15 cellular contexts compared by ENCODE assay signal in genomic region chr16:708959-709358, GRCh38. TPM values are rescaled to one million over a fixed set of nuclear protein-coding genes. Genes with fewer than 3 reads are reported as not detected.
DNase-seq lines count a peak whose midpoint lies in the region; ATAC-seq and TF ChIP-seq lines count a peak whose summit lies in the region.
"Had no signal": no experiment of that assay in that cellular context is flagged by ENCODE, and none has a peak within 500 bp of the region (broad histone marks: within the 10 kb centered on the region; RNA-seq: fewer than 3 reads in every experiment).

No MANE protein-coding gene starts in this region.

- CTCF ChIA-PET in HEK293 (lab: Yijun Ruan, JAX) = interaction anchor here (1.1 to 5.7 kb wide), 3 partner anchors 13 to 347 kb away, joined by 3 to 119 read pairs (median 7); partner anchors contain the start of genes ANTKMT, CHTF18 and RPUSD1
- CTCF ChIA-PET in WTC11 (lab: Charles Lee) = interaction anchor here (1.0 to 3.4 kb wide), 8 partner anchors 11 to 79 kb away, joined by 3 to 23 read pairs (median 8); partner anchors contain the start of genes ANTKMT, CHTF18, CIAO3 and RHBDL1

- H3K9me3 Mint-ChIP-seq in WTC11 = no peaks in the 10 kb centered on the region
- no peaks in the 10 kb centered on the region for H3K9me3 Mint-ChIP-seq in endodermal cell
- H3K9me3 Mint-ChIP-seq: CD4-positive, alpha-beta memory T cell; HFFc6 had no signal

- no peak for TF ChIP-seq CTCF in HEK293 (tag by site-specific recombination; IDR thresholded peaks at IDR 0.05)
- no peak for TF ChIP-seq CTCF in WTC11 (IDR thresholded peaks at IDR 0.05)
- no peak for TF ChIP-seq CTCF in endodermal cell (conservative IDR thresholded peaks at IDR 0.05)

- H4K91ac ChIP-seq in mesenchymal stem cell (ENCODE audit: low read length) = no peak overlapping the region

- H4K8ac ChIP-seq in mesenchymal stem cell (ENCODE audit: low read length) = no peak overlapping the region

- H2BK15ac ChIP-seq in mesenchymal stem cell (ENCODE audit: low read depth, poor library complexity, severe bottlenecking) = no peak overlapping the region

- POLR2A ChIA-PET in HEK293 (lab: Yijun Ruan, JAX) (interaction anchor here (0.6 to 1.8 kb wide), 8 partner anchors 12 to 417 kb away, joined by 3 to 12 read pairs (median 6); partner anchors contain the start of genes ANTKMT, CHTF18, GNG13 and RPUSD1), WTC11 (lab: Charles Lee) (interaction anchor here (0.6 to 1.5 kb wide), 2 partner anchors 11 to 40 kb away, joined by 3 read pairs; no protein-coding TSS in a partner anchor)

- no peak overlapping the region for H2BK5ac ChIP-seq in mesenchymal stem cell (ENCODE audit: low read depth, low read length, poor library complexity, severe bottlenecking)

- H3K27me3 Mint-ChIP-seq in WTC11 (ENCODE audit: low read depth) (peaks cover 63% of the 10 kb centered on the region), endodermal cell (ENCODE audit: insufficient read depth) (peaks cover 74% of the 10 kb centered on the region)

- no peak overlapping the region for H2AFZ ChIP-seq in mesenchymal stem cell (ENCODE audit: low read depth, low read length)

- H3K4me2 ChIP-seq in mesenchymal stem cell (ENCODE audit: low read length, poor library complexity, severe bottlenecking) = no peak overlapping the region

- H3K27ac ChIP-seq in HEK293 (ENCODE audit: extremely low read depth, low read depth, low read length) (no peak overlapping the region), endodermal cell (ENCODE audit: low read depth, low read length) (peak overlapping the region; percentile 97), mesenchymal stem cell (ENCODE audit: low read length, poor library complexity, severe bottlenecking) (no peak overlapping the region)
- H3K27ac ChIP-seq: BLaER1, HL-60, SJSA1 had no signal

- no peak overlapping the region for H3K23ac ChIP-seq in mesenchymal stem cell (ENCODE audit: low read length in 2 of 2)

- H3K14ac ChIP-seq in mesenchymal stem cell (ENCODE audit: low read length in 2 of 2) = no peak overlapping the region

- no peaks in the 10 kb centered on the region; the same call in 1 of the 2 replicates for H3K4me1 Mint-ChIP-seq in WTC11
- no peaks in the 10 kb centered on the region for H3K4me1 Mint-ChIP-seq in endodermal cell

- H3K9ac ChIP-seq in endodermal cell (ENCODE audit: extremely low read depth, low read length, poor library complexity, severe bottlenecking) = no peak overlapping the region
- H3K9ac ChIP-seq in mesenchymal stem cell (ENCODE audit: low read length) = no peak overlapping the region
- H3K9ac ChIP-seq: BLaER1 had no signal

- H3K4me3 Mint-ChIP-seq in WTC11 (no peak overlapping the region), endodermal cell (no peak overlapping the region)
- H3K4me3 Mint-ChIP-seq: CD4-positive, alpha-beta memory T cell; HFFc6 had no signal

- no peak overlapping the region for H2BK120ac ChIP-seq in mesenchymal stem cell (ENCODE audit: low read depth, low read length)

- ATAC-seq in WTC11 = no peak
- no peak for ATAC-seq in GM19328 (IDR thresholded peaks at IDR 0.05; ENCODE audit: unreplicated experiment)
- no peak for ATAC-seq in HG03196 (IDR thresholded peaks at IDR 0.05; ENCODE audit: unreplicated experiment)
- ATAC-seq: Panc1 had no signal

- H3K18ac ChIP-seq in mesenchymal stem cell (ENCODE audit: low read depth in 1 of 2, low read length in 2 of 2) = no peak overlapping the region

- H3K27ac Mint-ChIP-seq in WTC11 = no peak overlapping the region
- no peak overlapping the region for H3K27ac Mint-ChIP-seq in endodermal cell

- no peak overlapping the region for H2AK5ac ChIP-seq in mesenchymal stem cell (ENCODE audit: low read length, severe bottlenecking)

- no peaks in the 10 kb centered on the region for H3K79me1 ChIP-seq in mesenchymal stem cell (replicated peaks; ENCODE audit: low read length, poor library complexity, severe bottlenecking)

- H3K36me3 ChIP-seq in HEK293 (ENCODE audit: control insufficient read depth in 2 of 2, insufficient read depth in 1 of 2, low read length in 2 of 2) (no peaks in the 10 kb centered on the region), endodermal cell (ENCODE audit: control insufficient read depth, insufficient read depth, low read length) (no peaks in the 10 kb centered on the region), mesenchymal stem cell (ENCODE audit: control insufficient read depth in 1 of 2, insufficient read depth in 2 of 2, low read depth in 1 of 2, low read length in 2 of 2) (no peaks in the 10 kb centered on the region)
- H3K36me3 ChIP-seq: BLaER1, SJSA1 had no signal

- H3K36me3 Mint-ChIP-seq in WTC11 = no peaks in the 10 kb centered on the region
- H3K36me3 Mint-ChIP-seq in endodermal cell (ENCODE audit: low read depth) = no peaks in the 10 kb centered on the region
- H3K36me3 Mint-ChIP-seq: CD4-positive, alpha-beta memory T cell had no signal

- H3K4ac ChIP-seq in mesenchymal stem cell (ENCODE audit: low read depth in 1 of 2, low read length in 2 of 2) = no peak overlapping the region

- 78% methylated on average over 3 of the region's 4 CpGs; no CpG with 5 or more reads in 1 of the 2 experiments for WGBS in endodermal cell (ENCODE audit: insufficient coverage in 1 of 2, insufficient read length in 1 of 2), 2 experiments
- WGBS in mesenchymal stem cell = 62% methylated on average over 4 of the region's 4 CpGs

- H3K9me3 ChIP-seq in HEK293 (ENCODE audit: control insufficient read depth, insufficient read depth, low read depth, low read length) = no peaks in the 10 kb centered on the region
- no peaks in the 10 kb centered on the region for H3K9me3 ChIP-seq in endodermal cell (ENCODE audit: control insufficient read depth, low read length)
- H3K9me3 ChIP-seq in mesenchymal stem cell (ENCODE audit: control insufficient read depth, low read length) = no peaks in the 10 kb centered on the region
- H3K9me3 ChIP-seq: BLaER1, SJSA1 had no signal

- H3K27me3 ChIP-seq in endodermal cell (ENCODE audit: control insufficient read depth, insufficient read depth, low read length, poor library complexity, severe bottlenecking) = peaks cover 78% of the 10 kb centered on the region
- H3K27me3 ChIP-seq in mesenchymal stem cell (ENCODE audit: control insufficient read depth in 1 of 2, insufficient read depth in 1 of 2, low read length in 2 of 2) = peaks cover 52 to 66% of the 10 kb centered on the region in 2 experiments

- H2BK12ac ChIP-seq in mesenchymal stem cell (ENCODE audit: low read length in 2 of 2) = no peak overlapping the region

- no peak overlapping the region for H3K4me3 ChIP-seq in HEK293 (ENCODE audit: low read depth, low read length)
- no peak overlapping the region for H3K4me3 ChIP-seq in endodermal cell (ENCODE audit: low read length)
- H3K4me3 ChIP-seq in mesenchymal stem cell (ENCODE audit: insufficient read depth in 1 of 2, low read depth in 1 of 2, low read length in 2 of 2) = no peak overlapping the region
- H3K4me3 ChIP-seq: BLaER1, SJSA1 had no signal

- H3K4me1 ChIP-seq in HEK293 (ENCODE audit: control insufficient read depth, insufficient read depth, low read length) = peaks cover 5% of the 10 kb centered on the region
- H3K4me1 ChIP-seq in endodermal cell (ENCODE audit: control insufficient read depth, insufficient read depth, low read length) = no peaks in the 10 kb centered on the region
- H3K4me1 ChIP-seq in mesenchymal stem cell (ENCODE audit: control insufficient read depth, insufficient read depth, low read depth, low read length) = peaks cover 34% of the 10 kb centered on the region

- no peak for DNase-seq in WTC11 (ENCODE audit: low spot score)
- DNase-seq in endodermal cell = no peak
- DNase-seq in mesenchymal stem cell = no peak
- DNase-seq: CD4-positive, alpha-beta memory T cell; Kasumi-1; MM.1S; NCI-H2029 treated with DMSO at 0.1 percent for 48 hours had no signal

TF ChIP-seq in WTC11, 78 proteins besides CTCF, POLR2A, EP300 and RAD21:
- peak; percentile 63; the same call in 1 of the 2 replicates for TF ChIP-seq ZNF263 (CRISPR knock-in tag; IDR thresholded peaks at IDR 0.05; ENCODE audit: low read depth)
- TF ChIP-seq NFYB (CRISPR knock-in tag; conservative IDR thresholded peaks at IDR 0.05; ENCODE audit: low read depth) = no peak

RNA-seq across cellular contexts. Expression of gene FBXL16, which starts 3.4 kb away (rescaled TPM):
- 22.7 to 28.6 TPM (median 27.3 TPM) in 3 replicates for total RNA-seq in WTC11 (2021)
- 1 to 10 TPM in 1 of 2 donors, under 1 TPM in 1; 0.38 to 2.2 TPM for total RNA-seq in endodermal cell
- polyA plus RNA-seq in endodermal cell (2013, experiment 1 of 2) = 4.7 TPM
- 3.9 TPM for polyA plus RNA-seq in endodermal cell (2013, experiment 2 of 2)
- polyA plus RNA-seq in mesenchymal stem cell (2013, experiment 1 of 2) = 0.28 TPM
- polyA plus RNA-seq in mesenchymal stem cell (2013, experiment 2 of 2) = 0.34 TPM
- total RNA-seq: SJSA1 had no signal

RNA-seq across cellular contexts. Expression of gene METRN, which starts 6.0 kb away (rescaled TPM):
- 30.9 to 64.3 TPM (median 61.4 TPM) in 3 replicates for total RNA-seq in WTC11 (2021)
- 10 to 100 TPM; 33.4 to 38.5 TPM for total RNA-seq in endodermal cell
- 90.9 TPM for polyA plus RNA-seq in endodermal cell (2013, experiment 1 of 2)
- 95.7 TPM for polyA plus RNA-seq in endodermal cell (2013, experiment 2 of 2)
- 27.2 TPM for polyA plus RNA-seq in mesenchymal stem cell (2013, experiment 1 of 2)
- 28.1 TPM for polyA plus RNA-seq in mesenchymal stem cell (2013, experiment 2 of 2)

RNA-seq across cellular contexts. Expression of gene ANTKMT, which starts 12.0 kb away (rescaled TPM):
- total RNA-seq in WTC11 (2021) (40.6 to 43.1 TPM (median 43.0 TPM) in 3 replicates), endodermal cell (10 to 100 TPM; 36.9 to 40.6 TPM)
- 19.4 TPM for polyA plus RNA-seq in endodermal cell (2013, experiment 1 of 2)
- 22.1 TPM for polyA plus RNA-seq in endodermal cell (2013, experiment 2 of 2)
- polyA plus RNA-seq in mesenchymal stem cell (2013, experiment 1 of 2) = 28.0 TPM
- 27.0 TPM for polyA plus RNA-seq in mesenchymal stem cell (2013, experiment 2 of 2)

RNA-seq across cellular contexts. Expression of gene CCDC78, which starts 17.3 kb away (rescaled TPM):
- total RNA-seq in WTC11 (2021) = 19.4 to 20.8 TPM (median 20.2 TPM) in 3 replicates
- total RNA-seq in endodermal cell = 1 to 10 TPM; 6.5 to 8.1 TPM
- 3.7 TPM for polyA plus RNA-seq in endodermal cell (2013, experiment 1 of 2)
- 3.1 TPM for polyA plus RNA-seq in endodermal cell (2013, experiment 2 of 2)
- 2.5 TPM for polyA plus RNA-seq in mesenchymal stem cell (2013, experiment 1 of 2)
- 2.1 TPM for polyA plus RNA-seq in mesenchymal stem cell (2013, experiment 2 of 2)
- polyA plus RNA-seq: CD4-positive, alpha-beta memory T cell had no signal

RNA-seq across cellular contexts. Expression of gene HAGHL, which starts 17.9 kb away (rescaled TPM):
- total RNA-seq in WTC11 (2021) (38.4 to 41.7 TPM (median 39.4 TPM) in 3 replicates), endodermal cell (10 to 100 TPM in 1 of 2 donors, 1 to 10 TPM in 1; 8.9 to 11.4 TPM)
- 7.5 TPM for polyA plus RNA-seq in endodermal cell (2013, experiment 1 of 2)
- polyA plus RNA-seq in endodermal cell (2013, experiment 2 of 2) = 6.2 TPM
- polyA plus RNA-seq in mesenchymal stem cell (2013, experiment 1 of 2) = 9.4 TPM
- polyA plus RNA-seq in mesenchymal stem cell (2013, experiment 2 of 2) = 9.7 TPM
